Comparison of ENCODE assay signal across 11 cellular contexts in genomic region chr15:67043939-67044771, GRCh38. TPM values are rescaled to one million over a fixed set of nuclear protein-coding genes. Genes with fewer than 3 reads are reported as not detected.
A peak's percentile ranks its signal among the peaks of the same experiment; 100 is the strongest.
DNase-seq lines count a peak whose midpoint lies in the region; ATAC-seq and TF ChIP-seq lines count a peak whose summit lies in the region.
"Had no signal": no experiment of that assay in that cellular context is flagged by ENCODE, and none has a peak within 500 bp of the region (broad histone marks: within the 10 kb centered on the region; RNA-seq: fewer than 3 reads in every experiment).

No MANE protein-coding gene starts in this region.

- intact Hi-C loops in Panc1 (cut with micrococcal nuclease; ENCODE audit: unreplicated experiment), result no loop called here
- intact Hi-C loops in activated CD4-positive, alpha-beta T cell treated with anti-CD3 and anti-CD28 coated beads for 36 hours (cut with DNase I, micrococcal nuclease), result no loop called here

- no peaks in the 10 kb centered on the region for H3K36me3 ChIP-seq in Panc1 (ENCODE audit: control insufficient read depth, insufficient read depth, low read length)

- no peak overlapping the region for H3K4me3 Mint-ChIP-seq in endothelial cell (ENCODE audit: unreplicated experiment)
- H3K4me3 Mint-ChIP-seq in nephron progenitor cell, result no peak overlapping the region
- no peak overlapping the region for H3K4me3 Mint-ChIP-seq in activated CD4-positive, alpha-beta T cell treated with anti-CD3 and anti-CD28 coated beads for 36 hours
- H3K4me3 Mint-ChIP-seq: activated CD8-positive, alpha-beta T cell treated with anti-CD3 and anti-CD28 coated beads for 36 hours; stimulated activated naive CD8-positive, alpha-beta T cell treated with anti-CD3 and anti-CD28 coated beads, Interleukin-15, amount 100 ng/mL, for 72 hours had no signal

- CTCF ChIA-PET in Panc1 (lab: Charles Lee), result interaction anchor here (0.6 to 0.7 kb wide), 2 partner anchors 33 to 120 kb away, joined by 3 to 5 read pairs; no protein-coding TSS in a partner anchor
- CTCF ChIA-PET in activated CD4-positive, alpha-beta T cell treated with anti-CD3 and anti-CD28 coated beads for 36 hours (lab: Charles Lee), result no interaction called here

- H3K9me3 Mint-ChIP-seq in endothelial cell (ENCODE audit: unreplicated experiment) (no peaks in the 10 kb centered on the region), nephron progenitor cell (no peaks in the 10 kb centered on the region)
- H3K9me3 Mint-ChIP-seq in activated naive CD4-positive, alpha-beta T cell treated with anti-CD3 and anti-CD28 coated beads, Interleukin-2, amount 50 U/mL, for 72 hours, result no peaks in the 10 kb centered on the region
- no peaks in the 10 kb centered on the region for H3K9me3 Mint-ChIP-seq in activated CD4-positive, alpha-beta T cell treated with anti-CD3 and anti-CD28 coated beads for 36 hours (ENCODE audit: low read depth)
- H3K9me3 Mint-ChIP-seq: activated CD8-positive, alpha-beta T cell treated with anti-CD3 and anti-CD28 coated beads for 36 hours; stimulated activated naive CD8-positive, alpha-beta T cell treated with anti-CD3 and anti-CD28 coated beads, Interleukin-15, amount 100 ng/mL, for 72 hours had no signal

- in situ Hi-C loops in Panc1 (cut with HindIII; ENCODE audit: low pct_unique_long_range_greater_than_20kb, low sequenced_read_pairs), result no loop called here

- DNase-seq in AG10803 (ENCODE audit: low read depth) (peak; percentile 96), Panc1 (ENCODE audit: low read depth, low spot score) (no peak), endothelial cell (ENCODE audit: low spot score) (peak; percentile 48), nephron progenitor cell (no peak)
- DNase-seq in activated naive CD4-positive, alpha-beta T cell treated with anti-CD3 and anti-CD28 coated beads, Interleukin-2, amount 50 U/mL, for 72 hours (ENCODE audit: low spot score in 2 of 2), result no peak
- no peak for DNase-seq in activated CD4-positive, alpha-beta T cell treated with anti-CD3 and anti-CD28 coated beads for 36 hours
- DNase-seq: activated CD8-positive, alpha-beta T cell treated with anti-CD3 and anti-CD28 coated beads for 36 hours; cortex of kidney; stimulated activated naive CD8-positive, alpha-beta T cell treated with anti-CD3 and anti-CD28 coated beads, Interleukin-15, amount 100 ng/mL, for 72 hours had no signal

- H3K27ac Mint-ChIP-seq in endothelial cell (ENCODE audit: unreplicated experiment) (peak overlapping the region; percentile 11), nephron progenitor cell (peak overlapping the region; percentile 96)
- no peak overlapping the region for H3K27ac Mint-ChIP-seq in activated naive CD4-positive, alpha-beta T cell treated with anti-CD3 and anti-CD28 coated beads, Interleukin-2, amount 50 U/mL, for 72 hours
- H3K27ac Mint-ChIP-seq in activated CD4-positive, alpha-beta T cell treated with anti-CD3 and anti-CD28 coated beads for 36 hours, result no peak overlapping the region
- H3K27ac Mint-ChIP-seq: activated CD8-positive, alpha-beta T cell treated with anti-CD3 and anti-CD28 coated beads for 36 hours; stimulated activated naive CD8-positive, alpha-beta T cell treated with anti-CD3 and anti-CD28 coated beads, Interleukin-15, amount 100 ng/mL, for 72 hours had no signal

- H3K4me3 ChIP-seq in AG10803 (ENCODE audit: low read length), result no peak overlapping the region
- H3K4me3 ChIP-seq in Panc1 (ENCODE audit: low read depth in 2 of 2, low read length in 2 of 2), result no peak overlapping the region

- no peak for TF ChIP-seq CTCF in AG10803 (conservative IDR thresholded peaks at IDR 0.05; ENCODE audit: low read length)
- no peak for TF ChIP-seq CTCF in Panc1 (IDR thresholded peaks at IDR 0.05)
- no peak for TF ChIP-seq CTCF in endothelial cell (IDR thresholded peaks at IDR 0.05; ENCODE audit: unreplicated experiment)
- no peak for TF ChIP-seq CTCF in nephron progenitor cell (IDR thresholded peaks at IDR 0.05)

- POLR2A ChIA-PET in Panc1 (lab: Charles Lee), result no interaction called here
- POLR2A ChIA-PET in activated CD4-positive, alpha-beta T cell treated with anti-CD3 and anti-CD28 coated beads for 36 hours (lab: Charles Lee), result no interaction called here

- peaks cover 40% of the 10 kb centered on the region for H3K4me1 ChIP-seq in Panc1 (ENCODE audit: control insufficient read depth, insufficient read depth, low read length)

- BruUV-seq in Panc1 (replicated peaks; lab: Mats Ljungman, UMichigan), result no TSS peak

- H3K27me3 Mint-ChIP-seq in endothelial cell (ENCODE audit: unreplicated experiment) (peaks cover 5% of the 10 kb centered on the region), nephron progenitor cell (ENCODE audit: low read depth, poor library complexity) (peaks cover 3% of the 10 kb centered on the region)
- H3K27me3 Mint-ChIP-seq in activated CD4-positive, alpha-beta T cell treated with anti-CD3 and anti-CD28 coated beads for 36 hours, result no peaks in the 10 kb centered on the region
- H3K27me3 Mint-ChIP-seq: activated CD8-positive, alpha-beta T cell treated with anti-CD3 and anti-CD28 coated beads for 36 hours had no signal

- H3K27me3 ChIP-seq in Panc1 (ENCODE audit: control insufficient read depth, insufficient read depth, low read length), result no peaks in the 10 kb centered on the region

- no peak overlapping the region for H3K27ac ChIP-seq in Panc1 (ENCODE audit: low read length)

- H3K9me3 ChIP-seq in Panc1 (ENCODE audit: control insufficient read depth, insufficient read depth, low read depth, low read length), result no peaks in the 10 kb centered on the region

- no peaks in the 10 kb centered on the region for H3K36me3 Mint-ChIP-seq in endothelial cell (ENCODE audit: low read depth, unreplicated experiment)
- H3K36me3 Mint-ChIP-seq in nephron progenitor cell (ENCODE audit: low read depth), result no peaks in the 10 kb centered on the region
- H3K36me3 Mint-ChIP-seq in activated naive CD4-positive, alpha-beta T cell treated with anti-CD3 and anti-CD28 coated beads, Interleukin-2, amount 50 U/mL, for 72 hours, result no peaks in the 10 kb centered on the region
- H3K36me3 Mint-ChIP-seq in activated CD4-positive, alpha-beta T cell treated with anti-CD3 and anti-CD28 coated beads for 36 hours (ENCODE audit: low read depth), result no peaks in the 10 kb centered on the region

- ATAC-seq in Panc1, result peak; percentile 49
- ATAC-seq in HG02973 (IDR thresholded peaks at IDR 0.05; ENCODE audit: unreplicated experiment), result no peak
- no peak for ATAC-seq in HG02885 (IDR thresholded peaks at IDR 0.05; ENCODE audit: poor library complexity, unreplicated experiment)
- ATAC-seq in activated naive CD4-positive, alpha-beta T cell treated with anti-CD3 and anti-CD28 coated beads, Interleukin-2, amount 50 U/mL, for 72 hours, result no peak
- ATAC-seq in activated CD4-positive, alpha-beta T cell treated with anti-CD3 and anti-CD28 coated beads for 36 hours, result no peak
- ATAC-seq: activated CD8-positive, alpha-beta T cell treated with anti-CD3 and anti-CD28 coated beads for 36 hours; stimulated activated naive CD8-positive, alpha-beta T cell treated with anti-CD3 and anti-CD28 coated beads, Interleukin-15, amount 100 ng/mL, for 72 hours had no signal

- peaks cover 17% of the 10 kb centered on the region for H3K4me1 Mint-ChIP-seq in endothelial cell (ENCODE audit: unreplicated experiment)
- peaks cover 39% of the 10 kb centered on the region for H3K4me1 Mint-ChIP-seq in nephron progenitor cell
- H3K4me1 Mint-ChIP-seq in activated CD4-positive, alpha-beta T cell treated with anti-CD3 and anti-CD28 coated beads for 36 hours, result peaks cover 29% of the 10 kb centered on the region

RNA-seq across cellular contexts. Expression of gene SMAD3, which starts 21.2 kb away (rescaled TPM):
- total RNA-seq in Panc1 (2021; ENCODE audit: unreplicated experiment), result 394 TPM
- polyA plus RNA-seq in Panc1 (2012; ENCODE audit: insufficient read length), result 255 TPM
- 8.2 TPM for total RNA-seq in endothelial cell (ENCODE audit: unreplicated experiment)
- total RNA-seq in activated naive CD4-positive, alpha-beta T cell treated with anti-CD3 and anti-CD28 coated beads, Interleukin-2, amount 50 U/mL, for 72 hours, result 10 to 100 TPM; 15.4 to 75.9 TPM
- 10 to 100 TPM; 33.7 to 40.8 TPM for total RNA-seq in activated CD4-positive, alpha-beta T cell treated with anti-CD3 and anti-CD28 coated beads for 36 hours

Comparison
In these comparisons a context has a peak if more than half of its experiments do, and no peak if none do; other contexts are left out.
1. DNase-seq: peak in AG10803 (single experiment) and endothelial cell (single experiment); none in Panc1 (single experiment), nephron progenitor cell (single experiment), activated naive CD4-positive, alpha-beta T cell treated with anti-CD3 and anti-CD28 coated beads, Interleukin-2, amount 50 U/mL, for 72 hours (0 of 2) and activated CD4-positive, alpha-beta T cell treated with anti-CD3 and anti-CD28 coated beads for 36 hours (single experiment).
2. H3K27ac Mint-ChIP-seq: peak in endothelial cell (single experiment) and nephron progenitor cell (single experiment); none in activated naive CD4-positive, alpha-beta T cell treated with anti-CD3 and anti-CD28 coated beads, Interleukin-2, amount 50 U/mL, for 72 hours (0 of 2) and activated CD4-positive, alpha-beta T cell treated with anti-CD3 and anti-CD28 coated beads for 36 hours (single experiment).